In genomic region chr7:77327932-77328628, GRCh38 we compare ENCODE assay signal across 8 cellular contexts.
DNase-seq lines count a peak whose midpoint lies in the region; ATAC-seq, FAIRE-seq and TF ChIP-seq lines count a peak whose summit lies in the region.

No MANE protein-coding gene starts in this region.

- no peaks in the 10 kb centered on the region for H3K9me3 Mint-ChIP-seq in neural crest cell

- DNase-seq in EH (ENCODE audit: low read depth): peak; percentile 49
- DNase-seq in NOMO-1 (lab: John Stamatoyannopoulos, UW; ENCODE audit: unreplicated experiment in 2 of 2): peak; percentile 33 to 49
- peak; percentile 63 for DNase-seq in astrocyte of the hippocampus (ENCODE audit: low read depth, low spot score)
- no peak for DNase-seq in neural crest cell (ENCODE audit: low read depth, low spot score)
- DNase-seq in amniotic stem cell (lab: John Stamatoyannopoulos, UW): no peak
- no peak for DNase-seq in GM19239 (ENCODE audit: insufficient read length, low spot score)

- no peaks in the 10 kb centered on the region for H3K27me3 Mint-ChIP-seq in neural crest cell (ENCODE audit: low read depth)

- H3K36me3 Mint-ChIP-seq in neural crest cell (ENCODE audit: low read depth): no peaks in the 10 kb centered on the region

- no peak for TF ChIP-seq CTCF in neural crest cell (conservative IDR thresholded peaks at IDR 0.05)

- no peak for ATAC-seq in GM21717 (IDR thresholded peaks at IDR 0.05; ENCODE audit: unreplicated experiment)
- no peak for ATAC-seq in HG03095 (IDR thresholded peaks at IDR 0.05; ENCODE audit: unreplicated experiment)

- H3K4me3 Mint-ChIP-seq in neural crest cell: no peak overlapping the region

- H3K4me1 Mint-ChIP-seq in neural crest cell: peaks cover 5% of the 10 kb centered on the region

- H3K27ac Mint-ChIP-seq in neural crest cell (ENCODE audit: unreplicated experiment): peak overlapping the region; percentile 9

- FAIRE-seq in GM19239 (lab: Jason Lieb, UNC): no peak

Comparison
In these comparisons a context has a peak if more than half of its experiments do, and no peak if none do; other contexts are left out.
1. DNase-seq: peak in EH (single experiment), NOMO-1 (2 of 2) and astrocyte of the hippocampus (single experiment); none in neural crest cell (single experiment), amniotic stem cell (single experiment) and GM19239 (single experiment).